11 cellular contexts compared by ENCODE assay signal in the genomic region with DNA sequence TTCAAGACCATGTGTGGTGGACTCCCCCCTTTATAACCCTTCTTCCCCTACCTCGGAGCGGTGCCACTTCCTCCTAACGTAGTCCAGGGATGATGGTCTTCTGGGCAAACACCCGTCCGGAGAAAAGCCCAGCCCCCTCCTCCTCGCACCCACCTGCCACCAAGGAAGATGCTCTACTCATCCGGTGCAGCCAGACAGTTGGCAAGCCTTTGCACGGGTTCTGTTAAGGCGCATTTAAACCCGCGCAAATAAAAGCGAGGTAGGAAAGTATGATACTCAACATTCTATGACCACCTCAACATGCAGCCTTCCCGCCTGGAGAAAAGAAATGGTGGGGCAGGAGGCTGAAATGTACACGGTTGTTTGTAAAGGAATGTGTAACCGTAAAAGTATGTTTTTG. TPM values are rescaled to one million over a fixed set of nuclear protein-coding genes. Genes with fewer than 3 reads are reported as not detected.
"Had no signal": no experiment of that assay in that cellular context is flagged by ENCODE, and none has a peak within 500 bp of the region (broad histone marks: within the 10 kb centered on the region; RNA-seq: fewer than 3 reads in every experiment).

A gene (minus strand): TSS at position 101 of the 400 bp plus-strand sequence. CDS start 298 bp downstream, outside the sequence.

RNA-seq across cellular contexts. Expression of the gene that starts here (rescaled TPM):
- total RNA-seq: subcutaneous adipose tissue, temporal lobe, testis, thoracic aorta, thyroid gland, transverse colon, upper lobe of left lung, upper lobe of right lung, ureter, urinary bladder, vagina had no signal
- polyA plus RNA-seq: urinary bladder had no signal
